ENCODE assay signal across 29 cellular contexts in genomic region chr4:124534133-124534532, GRCh38.
"Had no signal": no experiment of that assay in that cellular context is flagged by ENCODE, and none has a peak within 500 bp of the region (broad histone marks: within the 10 kb centered on the region; RNA-seq: fewer than 3 reads in every experiment).

No MANE protein-coding gene starts in this region.

- DNase-seq: activated B cell treated with CpG ODN at 0.5 μM for 24 hours; activated CD4-positive, alpha-beta memory T cell treated with anti-CD3 and anti-CD28 coated beads for 36 hours; activated CD4-positive, alpha-beta T cell treated with anti-CD3 and anti-CD28 coated beads for 4 hours; activated CD4-positive, alpha-beta T cell treated with anti-CD3 and anti-CD28 coated beads, Interleukin-2, amount 10 ng/mL, durations not matched to agents 24 days and 14 days; activated CD4-positive, alpha-beta T cell treated with anti-CD3 and anti-CD28 coated beads, Interleukin-2, amount 50 U/mL, for 1 hour; activated CD4-positive, alpha-beta T cell treated with anti-CD3 and anti-CD28 coated beads, Interleukin-2, amount 50 U/mL, for 4 hours; activated CD4-positive, CD25-positive, alpha-beta regulatory T cell treated with anti-CD3 and anti-CD28 coated beads, Interleukin-2, amount 50 U/mL, for 72 hours; activated CD8-positive, alpha-beta memory T cell treated with anti-CD3 and anti-CD28 coated beads, Interleukin-2, amount 50 U/mL, for 4 hours; activated CD8-positive, alpha-beta T cell treated with anti-CD3 and anti-CD28 coated beads for 36 hours; activated effector memory CD4-positive, alpha-beta T cell treated with anti-CD3 and anti-CD28 coated beads, Interleukin-2, amount 50 U/mL, for 16 hours; activated gamma-delta T cell treated with Interleukin-2 at 50 U/mL for 16 hours; activated naive CD4-positive, alpha-beta T cell; activated naive CD4-positive, alpha-beta T cell treated with anti-CD3 and anti-CD28 coated beads for 36 hours; activated naive CD4-positive, alpha-beta T cell treated with anti-CD3 and anti-CD28 coated beads, Interleukin-2, amount 50 U/mL, for 16 hours; activated naive CD8-positive, alpha-beta T cell treated with anti-CD3 and anti-CD28 coated beads for 36 hours; activated T-cell treated with anti-CD3 and anti-CD28 coated beads for 4 hours; activated T-cell treated with anti-CD3 and anti-CD28 coated beads, Interleukin-2, amount 50 U/mL, for 1 hour; activated T-cell treated with anti-CD3 and anti-CD28 coated beads, Interleukin-2, amount 50 U/mL, for 4 hours; activated T-cell treated with anti-CD3 and anti-CD28 coated beads, Interleukin-2, amount 50 U/mL, for 72 hours; adrenal gland; amniotic stem cell; aorta; body of pancreas; brain microvascular endothelial cell; cerebellar nuclear complex; T-helper 2 cell; T-helper 9 cell had no signal

- H3K36me3 ChIP-seq: adrenal gland, brain microvascular endothelial cell, breast epithelium had no signal

- H3K9me3 ChIP-seq: adrenal gland, body of pancreas, breast epithelium had no signal

- H3K4me3 ChIP-seq: adrenal gland, body of pancreas, breast epithelium had no signal

- H3K27ac ChIP-seq: adrenal gland, body of pancreas, brain microvascular endothelial cell, breast epithelium, VCaP had no signal

- H3K27me3 ChIP-seq: adrenal gland, body of pancreas, brain microvascular endothelial cell, breast epithelium had no signal
